Comparison of ENCODE assay signal across 8 cellular contexts in the genomic region with DNA sequence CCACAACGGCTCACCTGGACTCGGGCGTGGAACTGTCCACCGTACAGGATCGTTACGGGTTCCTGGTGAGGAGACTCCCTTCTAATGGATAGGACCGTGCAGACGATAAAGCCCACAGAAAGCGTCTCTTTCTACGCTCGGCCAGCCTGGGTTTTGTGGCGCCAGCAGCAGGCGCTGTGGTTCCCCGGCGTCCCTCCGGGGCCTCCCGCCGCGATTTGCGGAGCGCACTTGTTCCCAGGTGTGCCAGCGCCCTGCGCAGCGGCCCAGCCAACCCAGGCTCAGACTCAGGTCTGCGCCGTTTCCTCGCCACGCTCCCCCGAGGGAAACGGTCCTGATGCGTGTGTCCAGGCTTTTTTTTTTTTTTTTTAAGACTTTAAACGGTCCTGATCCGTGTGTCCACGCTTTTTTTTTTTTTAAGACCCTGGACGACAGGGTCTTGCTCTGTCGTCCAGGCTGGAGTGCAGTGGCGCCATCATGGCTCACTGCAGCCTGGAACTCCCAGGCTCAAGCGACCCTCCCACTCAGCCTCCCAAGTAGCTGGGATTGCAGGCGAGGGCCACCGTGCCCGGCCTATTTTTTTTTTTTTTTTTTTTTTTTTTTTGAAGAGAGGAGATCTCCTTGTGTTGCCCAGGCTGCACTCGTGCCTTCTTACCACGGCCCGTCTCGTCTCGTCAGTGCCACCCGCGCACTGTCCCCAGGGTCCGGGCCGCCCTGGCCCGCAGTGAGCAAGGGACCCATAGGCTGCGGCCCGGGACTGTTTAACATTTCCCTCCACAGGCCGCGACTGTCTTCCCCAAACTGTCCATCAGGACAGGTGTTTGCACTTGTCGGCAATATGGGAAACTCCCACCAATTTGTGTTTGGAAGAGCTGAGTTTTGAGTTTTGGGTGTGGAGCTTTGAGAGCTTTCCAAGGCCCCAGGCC. TPM values are rescaled to one million over a fixed set of nuclear protein-coding genes. Genes with fewer than 3 reads are reported as not detected.
DNase-seq lines count a peak whose midpoint lies in the region; ATAC-seq and TF ChIP-seq lines count a peak whose summit lies in the region.

No MANE protein-coding gene starts in this region.

- no peaks in the 10 kb centered on the region for H4K20me1 ChIP-seq in HCT116 (ENCODE audit: insufficient read depth)

- H3K9me3 ChIP-seq in HCT116 (ENCODE audit: control insufficient read depth in 1 of 2, insufficient read depth in 1 of 2, low read depth in 1 of 2, low read length in 2 of 2): no peaks in the 10 kb centered on the region
- no peaks in the 10 kb centered on the region for H3K9me3 ChIP-seq in iPS-20b (ENCODE audit: insufficient read depth, low read depth, low read length)
- no peaks in the 10 kb centered on the region for H3K9me3 ChIP-seq in stomach

- H3K4me3 ChIP-seq in AG10803 (ENCODE audit: low read length) (no peak overlapping the region), HCT116 (replicated peaks in 1 of 2; ENCODE audit: low read depth in 1 of 2, low read length in 2 of 2) (peak overlapping the region; percentile 18 to 45; a peak in 3 of 4 replicates), iPS-20b (ENCODE audit: low read length) (peak overlapping the region; percentile 50), stomach (peak overlapping the region in 3 of 4 donors; percentile 11 to 29 (median 17))

- no TSS peak for BruUV-seq in HCT116 (replicated peaks; lab: Mats Ljungman, UMichigan)

- RAD21 ChIA-PET in HCT116 (lab: Charles Lee; ENCODE audit: low non-redundant PET in 1 of 2, low total read pairs in 2 of 2, uncharacterized antibody in 2 of 2, unreplicated experiment in 2 of 2): interaction anchor here in 1 of 2 experiments (0.7 kb wide), 1 partner anchor 150 kb away, joined by 3 read pairs; no protein-coding TSS in a partner anchor

- H3K27ac ChIP-seq in HCT116 (ENCODE audit: low read depth, low read length): no peak overlapping the region
- H3K27ac ChIP-seq in iPS-20b (ENCODE audit: low read length): no peak overlapping the region
- no peak overlapping the region for H3K27ac ChIP-seq in stomach

- CTCF ChIA-PET in HCT116 (lab: Charles Lee): no interaction called here

- DNase-seq in AG10803 (ENCODE audit: low read depth) (no peak), HCT116 (ENCODE audit: low read depth, low spot score) (no peak), stomach (peak; percentile 59), cerebellar cortex (ENCODE audit: low spot score) (no peak), HPDE6-E6E7 (ENCODE audit: extremely low spot score) (no peak), NCI-H128 (lab: John Stamatoyannopoulos, UW; ENCODE audit: unreplicated experiment) (no peak)
- DNase-seq in activated CD8-positive, alpha-beta memory T cell treated with anti-CD3 and anti-CD28 coated beads for 24 hours: peak; percentile 72

- peak; percentile 93 for ATAC-seq in HCT116

- peak overlapping the region; percentile 64 for H3K4me2 ChIP-seq in HCT116 (ENCODE audit: low read length)

- WGBS in stomach, 5 donors: 22 to 29% (median 26%) methylated on average over 47 to 56 of the region's 56 CpGs

- H3K9me2 ChIP-seq in HCT116 (ENCODE audit: insufficient read depth): no peaks in the 10 kb centered on the region

- TF ChIP-seq POLR2A in HCT116 (IDR thresholded peaks at IDR 0.05; ENCODE audit: borderline replicate concordance, extremely low read depth, insufficient read depth, insufficient read length) (no peak), stomach (IDR thresholded peaks at IDR 0.05) (no peak)

- H3K4me1 ChIP-seq in HCT116 (ENCODE audit: control insufficient read depth in 1 of 2, insufficient read depth in 2 of 2, low read length in 2 of 2): peaks cover 0 to 6% of the 10 kb centered on the region in 2 experiments; a peak in 1 of 4 replicates
- no peaks in the 10 kb centered on the region for H3K4me1 ChIP-seq in iPS-20b (ENCODE audit: insufficient read depth, low read length)
- peaks cover 4 to 12% (median 9%) of the 10 kb centered on the region in 4 donors for H3K4me1 ChIP-seq in stomach

- 0 out of 2 replicates have a peak, but pooled peaks have one; percentile 7 for TF ChIP-seq RAD21 in HCT116 (IDR thresholded peaks at IDR 0.05; ENCODE audit: low read depth)

- no peaks in the 10 kb centered on the region for H3K79me2 ChIP-seq in HCT116 (ENCODE audit: insufficient read depth, low read length)

- H3K9ac ChIP-seq in HCT116 (ENCODE audit: low read length) (0 out of 2 replicates have a peak overlapping the region, but pooled peaks have one; percentile 32), iPS-20b (ENCODE audit: low read depth, low read length) (no peak overlapping the region)

- H3K36me3 ChIP-seq in HCT116 (ENCODE audit: control insufficient read depth in 1 of 2, insufficient read depth in 2 of 2, low read length in 2 of 2) (no peaks in the 10 kb centered on the region), iPS-20b (ENCODE audit: insufficient read depth, low read depth, low read length) (no peaks in the 10 kb centered on the region), stomach (no peaks in the 10 kb centered on the region)

- H2AFZ ChIP-seq in HCT116 (ENCODE audit: low read depth, low read length, poor library complexity, severe bottlenecking): no peak overlapping the region

- intact Hi-C loops in HCT116 (cut with micrococcal nuclease): no loop called here
- intact Hi-C loops in stomach (cut with DNase I; ENCODE audit: low total_unique reads): no loop called here

- peak; percentile 30 for TF ChIP-seq CTCF in AG10803 (conservative IDR thresholded peaks at IDR 0.05; ENCODE audit: low read length)
- TF ChIP-seq CTCF in HCT116 (IDR thresholded peaks at IDR 0.05 in 2 of 3, conservative IDR thresholded peaks at IDR 0.05 in 1 of 3; ENCODE audit: borderline replicate concordance in 1 of 3, insufficient read depth in 1 of 3, low read depth in 2 of 3, low read length in 2 of 3): peak in 2 of 3 experiments; percentile 49 to 57; a peak in 3 of 6 replicates
- TF ChIP-seq CTCF in stomach (IDR thresholded peaks at IDR 0.05): peak in 2 of 7 experiments; percentile 5 to 10

- H3K27me3 ChIP-seq in HCT116 (ENCODE audit: insufficient read depth, low read length) (no peaks in the 10 kb centered on the region), iPS-20b (ENCODE audit: insufficient read depth, low read length) (peaks cover 24% of the 10 kb centered on the region), stomach (peaks cover 3 to 88% (median 14%) of the 10 kb centered on the region in 3 donors)

- TF ChIP-seq EP300 in stomach (IDR thresholded peaks at IDR 0.05): no peak

- POLR2A ChIA-PET in HCT116 (lab: Charles Lee): interaction anchor here (0.7 kb wide), 1 partner anchor 10 kb away, joined by 3 read pairs; no protein-coding TSS in a partner anchor

TF ChIP-seq in HCT116, 20 proteins besides CTCF, POLR2A, EP300 and RAD21:
- TF ChIP-seq FOSL1 (IDR thresholded peaks at IDR 0.05; ENCODE audit: low read depth) (no peak), EGR1 (IDR thresholded peaks at IDR 0.05; ENCODE audit: low read depth) (no peak), CEBPB (IDR thresholded peaks at IDR 0.05; ENCODE audit: low read depth) (no peak), SRF (IDR thresholded peaks at IDR 0.05; ENCODE audit: low read depth) (no peak), ZFX (IDR thresholded peaks at IDR 0.05) (no peak)
TF ChIP-seq in HCT116: peak in this region for 0.

RNA-seq across cellular contexts. Expression of a gene that starts 23.8 kb away (rescaled TPM):
- total RNA-seq in HCT116 (2021; ENCODE audit: unreplicated experiment) (8.0 TPM), stomach (under 1 TPM in 1 of 5 donors, not detected in 4; 0.14 TPM)
- 2.7 and 3.2 TPM in 2 replicates for polyA plus RNA-seq in HCT116 (2012)
- polyA plus RNA-seq in stomach: under 1 TPM in 1 of 3 donors, not detected in 2; 0.13 TPM

RNA-seq across cellular contexts. Expression of a gene that starts 55.7 kb away (rescaled TPM):
- total RNA-seq in HCT116 (2021; ENCODE audit: unreplicated experiment) (44.7 TPM), stomach (10 to 100 TPM in 1 of 5 donors, 1 to 10 TPM in 2, under 1 TPM in 1, not detected in 1; 0.58 to 10.4 (median 3.0) TPM)
- polyA plus RNA-seq in HCT116 (2012): 30.6 and 41.5 TPM in 2 replicates
- polyA plus RNA-seq in stomach: 100 to 1,000 TPM in 1 of 3 donors, 1 to 10 TPM in 1, under 1 TPM in 1; 0.76 to 102 (median 2.3) TPM

Comparison
In these comparisons a context has a peak if more than half of its experiments do, and no peak if none do; other contexts are left out.
1. DNase-seq: peak in activated CD8-positive, alpha-beta memory T cell treated with anti-CD3 and anti-CD28 coated beads for 24 hours (single experiment) and stomach (single experiment); none in AG10803 (single experiment), HCT116 (single experiment), cerebellar cortex (single experiment), HPDE6-E6E7 (single experiment) and NCI-H128 (single experiment).